10 cellular contexts compared by ENCODE assay signal in genomic region chr5:139061856-139062255, GRCh38.
DNase-seq lines count a peak whose midpoint lies in the region; ATAC-seq and TF ChIP-seq lines count a peak whose summit lies in the region.
"Had no signal": no experiment of that assay in that cellular context is flagged by ENCODE, and none has a peak within 500 bp of the region (broad histone marks: within the 10 kb centered on the region; RNA-seq: fewer than 3 reads in every experiment).

No MANE protein-coding gene starts in this region.

- WGBS in aorta, 2 donors = 71 to 79% methylated on average over 4 of the region's 4 CpGs

- intact Hi-C loops in aorta (cut with DNase I) = no loop called here

- peak; percentile 57 to 82 for DNase-seq in NCI-H524 (lab: John Stamatoyannopoulos, UW)
- no peak for DNase-seq in NCI-H524 treated with DMSO at 0.1 percent for 48 hours (lab: John Stamatoyannopoulos, UW)
- DNase-seq in WTC11 (ENCODE audit: low spot score) = no peak
- DNase-seq in iPS-NIHi7 (ENCODE audit: extremely low spot score) = peak; percentile 48
- DNase-seq in thoracic aorta (ENCODE audit: low spot score) = no peak
- DNase-seq in activated CD4-positive, alpha-beta T cell treated with anti-CD3 and anti-CD28 coated beads, Interleukin-2, amount 10 ng/mL, durations not matched to agents 7 days and 5 days = no peak
- DNase-seq in aorta = no peak
- DNase-seq: activated CD4-positive, alpha-beta T cell treated with anti-CD3 and anti-CD28 coated beads for 1 hour had no signal

- TF ChIP-seq CTCF in WTC11 (IDR thresholded peaks at IDR 0.05) (no peak), thoracic aorta (IDR thresholded peaks at IDR 0.05) (no peak)

- H3K36me3 ChIP-seq in thoracic aorta = no peaks in the 10 kb centered on the region
- no peaks in the 10 kb centered on the region for H3K36me3 ChIP-seq in aorta (ENCODE audit: control insufficient read depth in 1 of 2, insufficient read depth in 2 of 2, low read length in 1 of 2)

- H3K9me3 Mint-ChIP-seq in WTC11 = peaks cover 13% of the 10 kb centered on the region
- H3K9me3 Mint-ChIP-seq in stimulated activated memory B cell treated with anti-CD40 and anti-IgM and Interleukin-4, amounts not matched to agents 10 μg/mL and 1 μg/mL and 100 μg/mL, for 72 hours = no peaks in the 10 kb centered on the region
- no peaks in the 10 kb centered on the region for H3K9me3 Mint-ChIP-seq in activated CD4-positive, alpha-beta T cell treated with anti-CD3 and anti-CD28 coated beads, Interleukin-2, amount 10 ng/mL, durations not matched to agents 7 days and 5 days

- H3K27me3 Mint-ChIP-seq in WTC11 (ENCODE audit: low read depth) = no peaks in the 10 kb centered on the region
- no peaks in the 10 kb centered on the region for H3K27me3 Mint-ChIP-seq in stimulated activated memory B cell treated with anti-CD40 and anti-IgM and Interleukin-4, amounts not matched to agents 10 μg/mL and 1 μg/mL and 100 μg/mL, for 72 hours
- H3K27me3 Mint-ChIP-seq in activated CD4-positive, alpha-beta T cell treated with anti-CD3 and anti-CD28 coated beads, Interleukin-2, amount 10 ng/mL, durations not matched to agents 7 days and 5 days = no peaks in the 10 kb centered on the region

- H3K4me1 Mint-ChIP-seq in WTC11 = peaks cover 22% of the 10 kb centered on the region
- H3K4me1 Mint-ChIP-seq in stimulated activated memory B cell treated with anti-CD40 and anti-IgM and Interleukin-4, amounts not matched to agents 10 μg/mL and 1 μg/mL and 100 μg/mL, for 72 hours = peaks cover 5% of the 10 kb centered on the region
- H3K4me1 Mint-ChIP-seq in activated CD4-positive, alpha-beta T cell treated with anti-CD3 and anti-CD28 coated beads, Interleukin-2, amount 10 ng/mL, durations not matched to agents 7 days and 5 days = no peaks in the 10 kb centered on the region

- H3K9me3 ChIP-seq in thoracic aorta (no peaks in the 10 kb centered on the region), aorta (ENCODE audit: control insufficient read depth, low read length) (no peaks in the 10 kb centered on the region)

- H3K27ac ChIP-seq in thoracic aorta (peak overlapping the region; percentile 52 to 58), aorta (ENCODE audit: low read depth in 1 of 2, low read length in 2 of 2) (no peak overlapping the region)
- H3K27ac ChIP-seq: foreskin keratinocyte had no signal

- CTCF ChIA-PET in WTC11 (lab: Charles Lee) = interaction anchor here (0.8 kb wide), 1 partner anchor 272 kb away, joined by 3 read pairs; no protein-coding TSS in a partner anchor
- CTCF ChIA-PET in activated CD4-positive, alpha-beta T cell treated with anti-CD3 and anti-CD28 coated beads, Interleukin-2, amount 10 ng/mL, durations not matched to agents 7 days and 5 days (lab: Charles Lee) = interaction anchor here (1.4 kb wide), 1 partner anchor 27 kb away, joined by 3 read pairs; no protein-coding TSS in a partner anchor

- H3K4me1 ChIP-seq in thoracic aorta (ENCODE audit: control insufficient read depth in 1 of 2, low read depth in 2 of 2) (peaks cover 13 to 47% of the 10 kb centered on the region in 2 donors), aorta (ENCODE audit: control insufficient read depth in 1 of 2, insufficient read depth in 2 of 2, low read length in 2 of 2) (peaks cover 0 to 12% of the 10 kb centered on the region in 2 donors)
- H3K4me1 ChIP-seq: foreskin keratinocyte had no signal

- no peak overlapping the region for H3K27ac Mint-ChIP-seq in WTC11
- H3K27ac Mint-ChIP-seq in stimulated activated memory B cell treated with anti-CD40 and anti-IgM and Interleukin-4, amounts not matched to agents 10 μg/mL and 1 μg/mL and 100 μg/mL, for 72 hours = no peak overlapping the region
- no peak overlapping the region for H3K27ac Mint-ChIP-seq in activated CD4-positive, alpha-beta T cell treated with anti-CD3 and anti-CD28 coated beads, Interleukin-2, amount 10 ng/mL, durations not matched to agents 7 days and 5 days

- peak; percentile 86 for ATAC-seq in WTC11
- ATAC-seq in thoracic aorta (ENCODE audit: insufficient number of reproducible peaks, low FRiP score, low read depth) = no peak
- ATAC-seq in stimulated activated memory B cell treated with anti-CD40 and anti-IgM and Interleukin-4, amounts not matched to agents 10 μg/mL and 1 μg/mL and 100 μg/mL, for 72 hours = no peak
- no peak for ATAC-seq in aorta (ENCODE audit: low FRiP score)

- peaks cover 4% of the 10 kb centered on the region; the same call in 1 of the 2 replicates for H3K36me3 Mint-ChIP-seq in WTC11
- H3K36me3 Mint-ChIP-seq in stimulated activated memory B cell treated with anti-CD40 and anti-IgM and Interleukin-4, amounts not matched to agents 10 μg/mL and 1 μg/mL and 100 μg/mL, for 72 hours = peaks cover 34% of the 10 kb centered on the region
- H3K36me3 Mint-ChIP-seq in activated CD4-positive, alpha-beta T cell treated with anti-CD3 and anti-CD28 coated beads, Interleukin-2, amount 10 ng/mL, durations not matched to agents 7 days and 5 days (ENCODE audit: low read depth) = no peaks in the 10 kb centered on the region

- H3K4me3 ChIP-seq in thoracic aorta (no peak overlapping the region), aorta (ENCODE audit: low read length in 2 of 2) (no peak overlapping the region)

- no peak overlapping the region for H3K4me3 Mint-ChIP-seq in WTC11
- no peak overlapping the region for H3K4me3 Mint-ChIP-seq in stimulated activated memory B cell treated with anti-CD40 and anti-IgM and Interleukin-4, amounts not matched to agents 10 μg/mL and 1 μg/mL and 100 μg/mL, for 72 hours
- no peak overlapping the region for H3K4me3 Mint-ChIP-seq in activated CD4-positive, alpha-beta T cell treated with anti-CD3 and anti-CD28 coated beads, Interleukin-2, amount 10 ng/mL, durations not matched to agents 7 days and 5 days

- POLR2A ChIA-PET in WTC11 (lab: Charles Lee) = interaction anchor here (1.0 kb wide), 1 partner anchor 136 kb away, joined by 3 read pairs; the partner anchor contains the start of gene SIL1
- POLR2A ChIA-PET in activated CD4-positive, alpha-beta T cell treated with anti-CD3 and anti-CD28 coated beads, Interleukin-2, amount 10 ng/mL, durations not matched to agents 7 days and 5 days (lab: Charles Lee) = no interaction called here

- H3K27me3 ChIP-seq in thoracic aorta (replicated peaks; ENCODE audit: insufficient read depth) (no peaks in the 10 kb centered on the region), aorta (ENCODE audit: control insufficient read depth in 1 of 2, insufficient read depth in 2 of 2, low read length in 1 of 2) (no peaks in the 10 kb centered on the region)
- H3K27me3 ChIP-seq: foreskin keratinocyte had no signal

TF ChIP-seq in WTC11, 78 proteins besides CTCF, POLR2A, EP300 and RAD21 (continues in another document):
- TF ChIP-seq CDX4 (CRISPR knock-in tag; IDR thresholded peaks at IDR 0.05; ENCODE audit: borderline replicate concordance) (no peak), FOXJ3 (CRISPR knock-in tag; IDR thresholded peaks at IDR 0.05; ENCODE audit: borderline replicate concordance) (no peak), STAT6 (CRISPR knock-in tag; conservative IDR thresholded peaks at IDR 0.05; ENCODE audit: low read depth) (no peak), ZNF396 (CRISPR knock-in tag; IDR thresholded peaks at IDR 0.05; ENCODE audit: borderline replicate concordance) (no peak), ELF4 (CRISPR knock-in tag; IDR thresholded peaks at IDR 0.05; ENCODE audit: low read depth) (no peak), E2F1 (CRISPR knock-in tag; IDR thresholded peaks at IDR 0.05) (no peak), JUN (CRISPR knock-in tag; IDR thresholded peaks at IDR 0.05) (no peak), USF1 (CRISPR knock-in tag; IDR thresholded peaks at IDR 0.05) (no peak), MAX (CRISPR knock-in tag; IDR thresholded peaks at IDR 0.05) (no peak)

Comparison
In these comparisons a context has a peak if more than half of its experiments do, and no peak if none do; other contexts are left out.
1. DNase-seq: peak in NCI-H524 (2 of 2) and iPS-NIHi7 (single experiment); none in NCI-H524 treated with DMSO at 0.1 percent for 48 hours (single experiment), WTC11 (single experiment), thoracic aorta (single experiment), activated CD4-positive, alpha-beta T cell treated with anti-CD3 and anti-CD28 coated beads, Interleukin-2, amount 10 ng/mL, durations not matched to agents 7 days and 5 days (single experiment) and aorta (0 of 2).
2. H3K27ac ChIP-seq: peak in thoracic aorta (2 of 2); none in aorta (0 of 2).